In the genomic region with DNA sequence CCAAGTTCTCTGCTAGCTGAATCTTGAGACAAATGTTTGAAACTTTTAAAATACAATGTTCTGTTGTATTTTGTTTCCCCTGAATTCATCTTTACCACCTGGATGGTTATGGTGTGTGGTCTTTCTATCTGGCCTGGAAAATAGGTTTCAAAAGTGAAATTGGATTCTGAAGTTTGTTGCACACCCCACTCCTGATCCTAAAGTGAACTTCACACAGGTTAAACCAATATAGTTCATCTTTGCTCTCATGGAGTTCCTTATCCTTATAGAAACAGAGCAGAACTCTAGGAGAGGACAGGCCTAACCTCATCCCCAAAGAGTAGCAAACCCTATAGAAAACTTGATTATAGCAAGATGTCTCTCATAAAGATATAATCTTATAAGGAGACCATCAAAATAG, we compare ENCODE assay signal across 6 cellular contexts.
"Had no signal": no experiment of that assay in that cellular context is flagged by ENCODE, and none has a peak within 500 bp of the region (broad histone marks: within the 10 kb centered on the region; RNA-seq: fewer than 3 reads in every experiment).

No MANE protein-coding gene starts in this region.

- H3K36me3 ChIP-seq: HAP-1 had no signal

- H3K27ac ChIP-seq: GM23248 had no signal

- ATAC-seq: HCT116 had no signal

- H3K4me3 ChIP-seq: GM23248, HAP-1 had no signal

- DNase-seq: GM23248, GOT3, H7, IMR-90 had no signal

- H3K4me1 ChIP-seq: HAP-1 had no signal

- H2AFZ ChIP-seq: GM23248 had no signal

- H3K9ac ChIP-seq: GM23248 had no signal
